8 cellular contexts compared by ENCODE assay signal in the genomic region with DNA sequence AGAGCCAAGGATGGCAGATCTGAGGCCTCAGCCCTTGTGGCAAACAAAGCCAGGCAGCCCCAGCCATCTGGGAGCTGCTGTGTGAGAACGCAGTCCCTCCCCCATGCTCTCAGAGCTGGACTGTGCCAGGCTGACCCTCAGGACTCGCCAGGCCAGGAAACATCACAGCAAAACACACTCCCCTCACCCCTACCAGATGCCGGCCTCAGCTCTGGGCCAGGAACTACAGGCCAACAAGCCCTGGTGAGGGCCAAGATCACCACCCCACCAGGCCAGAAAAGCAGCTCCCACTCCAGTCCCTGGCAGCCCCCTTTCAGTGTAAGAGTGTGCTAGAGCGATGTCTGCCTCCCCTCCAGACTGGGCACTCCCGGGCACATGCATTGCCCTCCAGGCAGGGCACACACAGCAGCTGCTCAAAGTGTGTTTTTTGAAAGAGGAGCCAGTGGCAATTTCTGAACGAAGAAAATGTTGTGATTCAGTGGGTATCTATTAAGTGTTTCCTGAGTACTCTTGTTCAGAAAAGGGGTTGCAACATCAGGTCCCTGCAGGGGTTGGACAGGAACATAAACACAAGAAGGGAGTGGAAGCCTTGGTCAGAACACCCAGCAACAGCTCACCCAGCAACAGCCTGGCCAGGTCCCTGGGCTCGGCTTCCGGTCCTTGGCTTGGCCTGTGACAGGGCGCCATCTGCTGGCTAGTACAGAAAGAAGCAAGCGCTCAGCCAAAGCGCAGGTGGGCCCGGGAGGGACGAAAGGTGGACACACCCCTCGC. TPM values are rescaled to one million over a fixed set of nuclear protein-coding genes. Genes with fewer than 3 reads are reported as not detected.
DNase-seq lines count a peak whose midpoint lies in the region; ATAC-seq, FAIRE-seq and TF ChIP-seq lines count a peak whose summit lies in the region.

No MANE protein-coding gene starts in this region.

- no peaks in the 10 kb centered on the region for H3K79me2 ChIP-seq in OCI-LY3 (ENCODE audit: low read length)

- H3K27ac Mint-ChIP-seq in CD4-positive, alpha-beta memory T cell, result peak overlapping the region in 3 of 7 donors; percentile 59 to 84 (median 79)

- peak; percentile 78 to 81 (median 78) for DNase-seq in CD4-positive, alpha-beta memory T cell
- DNase-seq in HTR-8/SVneo (ENCODE audit: insufficient read length, low spot score) (peak; percentile 89), activated T-cell treated with anti-CD3 and anti-CD28 coated beads for 1 hour (ENCODE audit: low read depth) (peak; percentile 78), epithelial cell of esophagus (ENCODE audit: low read depth) (peak; percentile 99)
- peak; percentile 66 to 80 for DNase-seq in stimulated activated CD8-positive, alpha-beta memory T cell treated with anti-CD3 and anti-CD28 coated beads, Interleukin-4, amount 100 ng/mL, for 1 hour (ENCODE audit: low read depth in 2 of 2, low spot score in 1 of 2)

- no peaks in the 10 kb centered on the region for H4K20me1 ChIP-seq in OCI-LY3 (ENCODE audit: insufficient read depth, low read length)

- H2AFZ ChIP-seq in OCI-LY3 (ENCODE audit: low read depth, low read length), result peak overlapping the region; percentile 10; the same call in 1 of the 2 replicates

- H3K4me3 Mint-ChIP-seq in CD4-positive, alpha-beta memory T cell, result peak overlapping the region in 5 of 8 donors; percentile 44 to 61 (median 46)

- no peak overlapping the region for H3K4me3 ChIP-seq in CD4-positive, alpha-beta memory T cell (ENCODE audit: low read length in 2 of 2)
- no peak overlapping the region for H3K4me3 ChIP-seq in OCI-LY3 (ENCODE audit: low read length)
- no peak overlapping the region for H3K4me3 ChIP-seq in epithelial cell of esophagus (ENCODE audit: low read length)
- H3K4me3 ChIP-seq in mucosa of rectum (ENCODE audit: low read length in 2 of 2), result peak overlapping the region in 1 of 2 donors; percentile 50

- peaks cover 0 to 2% of the 10 kb centered on the region in 2 donors for H3K36me3 Mint-ChIP-seq in CD4-positive, alpha-beta memory T cell

- peak; percentile 53 for ATAC-seq in GM19468 (IDR thresholded peaks at IDR 0.05; ENCODE audit: extremely low read depth, unreplicated experiment)

- H3K27me3 ChIP-seq in CD4-positive, alpha-beta memory T cell (ENCODE audit: insufficient read depth, low read length), result no peaks in the 10 kb centered on the region
- H3K27me3 ChIP-seq in OCI-LY3 (ENCODE audit: low read depth, low read length) (no peaks in the 10 kb centered on the region), mucosa of rectum (ENCODE audit: control insufficient read depth in 2 of 2, insufficient read depth in 2 of 2, low read length in 2 of 2) (no peaks in the 10 kb centered on the region)

- peaks cover 10% of the 10 kb centered on the region for H3K4me1 ChIP-seq in CD4-positive, alpha-beta memory T cell (ENCODE audit: insufficient read depth, low read length)
- peaks cover 14% of the 10 kb centered on the region for H3K4me1 ChIP-seq in OCI-LY3 (ENCODE audit: low read length)
- peaks cover 8 to 11% of the 10 kb centered on the region in 2 donors for H3K4me1 ChIP-seq in mucosa of rectum (ENCODE audit: control insufficient read depth in 2 of 2, insufficient read depth in 2 of 2, low read length in 2 of 2)

- H3K36me3 ChIP-seq in CD4-positive, alpha-beta memory T cell (ENCODE audit: insufficient read depth, low read length), result no peaks in the 10 kb centered on the region
- H3K36me3 ChIP-seq in OCI-LY3 (replicated peaks; ENCODE audit: low read depth, low read length) (no peaks in the 10 kb centered on the region), mucosa of rectum (ENCODE audit: control insufficient read depth in 2 of 2, insufficient read depth in 2 of 2, low read length in 2 of 2) (no peaks in the 10 kb centered on the region)

- CTCF ChIA-PET in CD4-positive, alpha-beta memory T cell (lab: Charles Lee; ENCODE audit: partially characterized antibody), result interaction anchor here (0.6 to 19.1 kb wide), 46 partner anchors 9 to 279 kb away, joined by 3 to 558 read pairs (median 4); a partner anchor contains a TSS

- H3K4me2 ChIP-seq in OCI-LY3 (ENCODE audit: low read length), result peak overlapping the region; percentile 68

- H3K9me3 ChIP-seq in CD4-positive, alpha-beta memory T cell (ENCODE audit: control insufficient read depth in 1 of 2, low read length in 2 of 2), result no peaks in the 10 kb centered on the region
- no peaks in the 10 kb centered on the region for H3K9me3 ChIP-seq in OCI-LY3 (ENCODE audit: insufficient read depth, low read length)
- no peaks in the 10 kb centered on the region for H3K9me3 ChIP-seq in mucosa of rectum (ENCODE audit: control insufficient read depth in 2 of 2, low read length in 2 of 2)

- TF ChIP-seq CTCF in OCI-LY3 (IDR thresholded peaks at IDR 0.05; ENCODE audit: low read depth, low read length) (peak; percentile 76), epithelial cell of esophagus (IDR thresholded peaks at IDR 0.05; ENCODE audit: insufficient read depth, low read depth, low read length, missing control alignments) (peak; percentile 88)

- POLR2A ChIA-PET in CD4-positive, alpha-beta memory T cell (lab: Charles Lee; ENCODE audit: partially characterized antibody), result interaction anchor here (0.7 to 2.9 kb wide), 6 partner anchors 40 to 218 kb away, joined by 3 to 43 read pairs (median 6); a partner anchor contains a TSS

- H3K9ac ChIP-seq in OCI-LY3 (ENCODE audit: low read length) (no peak overlapping the region; the same call in 1 of the 2 replicates), mucosa of rectum (ENCODE audit: low read depth in 1 of 2, low read length in 2 of 2) (no peak overlapping the region)

- peaks cover 0 to 1% of the 10 kb centered on the region in 2 donors for H3K27me3 Mint-ChIP-seq in CD4-positive, alpha-beta memory T cell

- H3K9me3 Mint-ChIP-seq in CD4-positive, alpha-beta memory T cell, result no peaks in the 10 kb centered on the region

- intact Hi-C loops in CD4-positive, alpha-beta memory T cell (cut with micrococcal nuclease), result loop anchor here (1.0 to 10.0 kb wide), 6 partner anchors 91 to 279 kb away; no protein-coding TSS in a partner anchor

- no peak overlapping the region for H3K27ac ChIP-seq in CD4-positive, alpha-beta memory T cell (ENCODE audit: low read depth, low read length)
- H3K27ac ChIP-seq in OCI-LY3 (ENCODE audit: low read length) (no peak overlapping the region), mucosa of rectum (ENCODE audit: low read depth in 2 of 2, low read length in 2 of 2) (peak overlapping the region; percentile 52 to 71)

- peaks cover 6 to 15% (median 8%) of the 10 kb centered on the region in 4 donors for H3K4me1 Mint-ChIP-seq in CD4-positive, alpha-beta memory T cell

- FAIRE-seq in HTR-8/SVneo (lab: Jason Lieb, UNC), result peak; percentile 57

RNA-seq across cellular contexts. Expression of a gene that starts 18.2 kb away (rescaled TPM):
- 1 to 10 TPM; 2.9 to 3.4 TPM for total RNA-seq in CD4-positive, alpha-beta memory T cell
- polyA plus RNA-seq in CD4-positive, alpha-beta memory T cell, result 1 to 10 TPM; 3.7 to 4.4 TPM

RNA-seq across cellular contexts. Expression of a gene that starts 39.8 kb away (rescaled TPM):
- total RNA-seq in CD4-positive, alpha-beta memory T cell, result 10 to 100 TPM; 54.5 to 56.9 TPM
- polyA plus RNA-seq in CD4-positive, alpha-beta memory T cell, result 10 to 100 TPM; 67.7 to 83.9 TPM

Comparison
In these comparisons a context has a peak if more than half of its experiments do, and no peak if none do; other contexts are left out.
1. H3K27ac ChIP-seq: peak in mucosa of rectum (2 of 2); none in CD4-positive, alpha-beta memory T cell (single experiment) and OCI-LY3 (single experiment).
2. Peak in every context shown above with its lines, with median percentiles within 50 percentile points of each other: DNase-seq.